Comparison of ENCODE assay signal across 28 cellular contexts in the genomic region with DNA sequence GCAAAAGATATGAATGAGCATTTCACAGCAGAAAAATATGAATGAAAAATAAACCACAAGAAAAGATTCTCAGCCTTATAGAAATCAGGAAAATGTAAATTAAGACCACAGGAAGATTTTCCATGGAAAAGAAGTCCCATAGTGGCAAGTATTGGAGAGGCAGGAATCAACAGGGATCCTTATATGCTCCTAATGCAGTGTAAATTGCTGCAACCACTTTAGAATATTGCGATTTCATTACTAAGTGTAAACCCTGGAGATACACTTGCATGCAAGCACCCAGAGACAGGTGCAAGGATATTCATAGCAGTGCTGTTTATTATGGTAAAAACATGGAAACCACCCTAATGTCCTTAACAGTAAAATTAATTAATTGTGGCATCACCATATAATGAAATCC.
"Had no signal": no experiment of that assay in that cellular context is flagged by ENCODE, and none has a peak within 500 bp of the region (broad histone marks: within the 10 kb centered on the region; RNA-seq: fewer than 3 reads in every experiment).

No MANE protein-coding gene starts in this region.

- H3K4me3 ChIP-seq: stomach, suprapubic skin, testis, thoracic aorta, thyroid gland, tibial artery, tibial nerve, transverse colon, upper lobe of left lung, upper lobe of right lung, uterus, vagina had no signal

- H3K27ac Mint-ChIP-seq: stimulated activated effector memory CD8-positive, alpha-beta T cell treated with anti-CD3 and anti-CD28 coated beads, Interleukin-12 subunit alpha, Interleukin-12 subunit beta, amount 100 ng/mL, for 72 hours; stimulated activated memory B cell treated with anti-CD40 and anti-IgM and Interleukin-4, amounts not matched to agents 10 μg/mL and 1 μg/mL and 100 μg/mL, for 72 hours; stimulated activated naive B cell treated with anti-CD40 and anti-IgM and Interleukin-4, amounts not matched to agents 10 μg/mL and 1 μg/mL and 100 μg/mL, for 72 hours; stimulated activated naive CD8-positive, alpha-beta T cell treated with anti-CD3 and anti-CD28 coated beads, Interleukin-15, amount 100 ng/mL, for 72 hours; stimulated activated naive CD8-positive, alpha-beta T cell treated with anti-CD3 and anti-CD28 coated beads, Interleukin-15, Interleukin-2, amounts not matched to agents 100 ng/mL and 50 ng/mL, for 24 hours; type B pancreatic cell had no signal

- H3K27me3 Mint-ChIP-seq: stimulated activated memory B cell treated with anti-CD40 and anti-IgM and Interleukin-4, amounts not matched to agents 10 μg/mL and 1 μg/mL and 100 μg/mL, for 72 hours; stimulated activated naive CD8-positive, alpha-beta T cell treated with anti-CD3 and anti-CD28 coated beads, Interleukin-15, amount 100 ng/mL, for 72 hours; stimulated activated naive CD8-positive, alpha-beta T cell treated with anti-CD3 and anti-CD28 coated beads, Interleukin-15, Interleukin-2, amounts not matched to agents 100 ng/mL and 50 ng/mL, for 24 hours had no signal

- ATAC-seq: stimulated activated effector memory CD8-positive, alpha-beta T cell treated with anti-CD3 and anti-CD28 coated beads, Interleukin-12 subunit alpha, Interleukin-12 subunit beta, amount 100 ng/mL, for 72 hours; stimulated activated memory B cell treated with anti-CD40 and anti-IgM and Interleukin-4, amounts not matched to agents 10 μg/mL and 1 μg/mL and 100 μg/mL, for 72 hours; stimulated activated naive B cell treated with anti-CD40 and anti-IgM and Interleukin-4, amounts not matched to agents 10 μg/mL and 1 μg/mL and 100 μg/mL, for 72 hours; stimulated activated naive CD8-positive, alpha-beta T cell treated with anti-CD3 and anti-CD28 coated beads, Interleukin-15, amount 100 ng/mL, for 72 hours; stimulated activated naive CD8-positive, alpha-beta T cell treated with anti-CD3 and anti-CD28 coated beads, Interleukin-15, Interleukin-2, amounts not matched to agents 100 U/mL and 50 U/mL, for 24 hours; upper lobe of right lung had no signal

- H3K9me3 Mint-ChIP-seq: type B pancreatic cell had no signal

- H3K9me3 ChIP-seq: stomach, suprapubic skin, testis, thoracic aorta, thyroid gland, tibial artery, tibial nerve, transverse colon, upper lobe of left lung, upper lobe of right lung, uterus, vagina had no signal

- H3K27ac ChIP-seq: stomach, suprapubic skin, testis, thoracic aorta, thyroid gland, tibial artery, tibial nerve, transverse colon, upper lobe of left lung, upper lobe of right lung, uterus, vagina had no signal

- H3K36me3 ChIP-seq: stomach, suprapubic skin, thoracic aorta, thyroid gland, tibial artery, tibial nerve, transverse colon, upper lobe of left lung, upper lobe of right lung, uterus, vagina had no signal

- H3K27me3 ChIP-seq: testis, thyroid gland, transverse colon, upper lobe of left lung, upper lobe of right lung, uterus, vagina had no signal

- H3K36me3 Mint-ChIP-seq: type B pancreatic cell had no signal

- H3K4me1 ChIP-seq: stomach, suprapubic skin, testis, thyroid gland, tibial artery, tibial nerve, transverse colon, upper lobe of left lung, upper lobe of right lung, uterus, vagina had no signal

- H3K4me3 Mint-ChIP-seq: stimulated activated effector memory CD8-positive, alpha-beta T cell treated with anti-CD3 and anti-CD28 coated beads, Interleukin-12 subunit alpha, Interleukin-12 subunit beta, amount 100 ng/mL, for 72 hours; stimulated activated memory B cell treated with anti-CD40 and anti-IgM and Interleukin-4, amounts not matched to agents 10 μg/mL and 1 μg/mL and 100 μg/mL, for 72 hours; stimulated activated naive B cell treated with anti-CD40 and anti-IgM and Interleukin-4, amounts not matched to agents 10 μg/mL and 1 μg/mL and 100 μg/mL, for 72 hours; stimulated activated naive CD8-positive, alpha-beta T cell treated with anti-CD3 and anti-CD28 coated beads, Interleukin-15, amount 100 ng/mL, for 72 hours; stimulated activated naive CD8-positive, alpha-beta T cell treated with anti-CD3 and anti-CD28 coated beads, Interleukin-15, Interleukin-2, amounts not matched to agents 100 ng/mL and 50 ng/mL, for 24 hours; type B pancreatic cell had no signal

- DNase-seq: stimulated activated CD4-positive, alpha-beta T cell treated with anti-CD3 and anti-CD28 coated beads, Interleukin-2, amount 100 ng/mL, for 48 hours; stimulated activated CD4-positive, alpha-beta T cell treated with anti-CD3 and anti-CD28 coated beads, Interleukin-4, amount 100 ng/mL, for 1 hour; stimulated activated CD4-positive, alpha-beta T cell treated with anti-CD3 and anti-CD28 coated beads, Interleukin-4, amount 100 ng/mL, for 24 hours; stimulated activated CD4-positive, alpha-beta T cell treated with anti-CD3 and anti-CD28 coated beads, Interleukin-4, amount 100 ng/mL, for 4 hours; stimulated activated CD8-positive, alpha-beta memory T cell treated with anti-CD3 and anti-CD28 coated beads, Interleukin-4, amount 100 ng/mL, for 48 hours; stimulated activated naive B cell treated with anti-CD40 and anti-IgM and Interleukin-4, amounts not matched to agents 10 μg/mL and 1 μg/mL and 100 μg/mL, for 72 hours; stimulated activated naive CD4-positive, alpha-beta T cell; stimulated activated naive CD4-positive, alpha-beta T cell treated with Interleukin-2 at 50 U/mL for 16 hours; stimulated activated naive CD8-positive, alpha-beta T cell treated with anti-CD3 and anti-CD28 coated beads, Interleukin-15, amount 100 ng/mL, for 72 hours; stimulated activated naive CD8-positive, alpha-beta T cell treated with anti-CD3 and anti-CD28 coated beads, Interleukin-15, Interleukin-2, amounts not matched to agents 100 U/mL and 50 U/mL, for 24 hours; stomach; substantia nigra; testis; thyroid gland; tibial artery; transverse colon; trophoblast cell; upper lobe of left lung; upper lobe of right lung; uterus had no signal
